Comparison of ENCODE assay signal across 25 cellular contexts in the genomic region with DNA sequence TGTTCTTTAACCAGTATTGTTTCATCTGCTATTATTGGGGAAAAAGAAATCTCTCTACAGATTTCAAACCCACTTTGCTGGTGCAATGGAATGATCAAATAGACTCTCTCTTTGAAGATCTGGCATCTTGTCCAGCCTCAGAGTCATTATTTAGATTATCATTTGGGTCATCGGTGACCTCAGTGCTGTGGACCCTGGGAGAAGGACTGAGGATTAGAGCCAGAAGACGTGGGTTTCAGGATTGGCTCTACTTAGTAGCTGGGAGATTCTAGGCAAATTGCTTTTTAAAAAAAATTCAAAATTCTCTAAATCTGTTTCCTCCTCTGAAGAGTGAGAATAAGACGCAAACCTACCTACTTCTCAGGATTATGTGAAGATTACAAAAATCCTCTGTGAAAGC.
"Had no signal": no experiment of that assay in that cellular context is flagged by ENCODE, and none has a peak within 500 bp of the region (broad histone marks: within the 10 kb centered on the region; RNA-seq: fewer than 3 reads in every experiment).

No MANE protein-coding gene starts in this region.

- H3K27ac ChIP-seq: colonic mucosa, coronary artery, dorsolateral prefrontal cortex, epithelial cell of prostate, esophagus muscularis mucosa, esophagus squamous epithelium, foreskin keratinocyte, gastrocnemius medialis, gastroesophageal sphincter had no signal

- H3K4me3 ChIP-seq: colonic mucosa, coronary artery, dorsolateral prefrontal cortex, esophagus muscularis mucosa, esophagus squamous epithelium, gastrocnemius medialis, gastroesophageal sphincter, heart left ventricle, heart right ventricle had no signal

- H3K9me3 Mint-ChIP-seq: effector memory CD8-positive, alpha-beta T cell had no signal

- H3K4me1 ChIP-seq: colonic mucosa, foreskin keratinocyte, gastrocnemius medialis, gastroesophageal sphincter had no signal

- H3K27me3 Mint-ChIP-seq: dendritic cell treated with granulocyte-macrophage colony-stimulating factor and Interleukin-4, amounts not matched to agents 40 ng/mL and 50 ng/mL, for 4 days had no signal

- H3K4me3 Mint-ChIP-seq: dendritic cell treated with granulocyte-macrophage colony-stimulating factor and Interleukin-4, amounts not matched to agents 40 ng/mL and 50 ng/mL, for 4 days; effector memory CD8-positive, alpha-beta T cell; endodermal cell had no signal

- H3K27ac Mint-ChIP-seq: dendritic cell treated with granulocyte-macrophage colony-stimulating factor and Interleukin-4, amounts not matched to agents 40 ng/mL and 50 ng/mL, for 4 days; effector memory CD8-positive, alpha-beta T cell; endodermal cell had no signal

- H3K36me3 ChIP-seq: colonic mucosa, esophagus muscularis mucosa, esophagus squamous epithelium, gastrocnemius medialis, gastroesophageal sphincter, heart left ventricle, heart right ventricle had no signal

- ATAC-seq: effector memory CD8-positive, alpha-beta T cell; esophagus mucosa; foreskin keratinocyte; gastrocnemius medialis; gastroesophageal sphincter; heart right ventricle had no signal

- H3K4me1 Mint-ChIP-seq: endodermal cell had no signal

- DNase-seq: colonic mucosa; cortex of kidney; dermis blood vessel endothelial cell; dorsolateral prefrontal cortex; effector CD4-positive, alpha-beta T cell; effector CD8-positive, alpha-beta T cell; effector memory CD4-positive, alpha-beta T cell; effector memory CD8-positive, alpha-beta T cell; endodermal cell; erythroblast; esophagus squamous epithelium; foreskin fibroblast; foreskin keratinocyte; foreskin melanocyte; gastrocnemius medialis; glutamatergic neuron; head of caudate nucleus; heart left ventricle; heart right ventricle had no signal

- H3K9me3 ChIP-seq: colonic mucosa, esophagus muscularis mucosa, esophagus squamous epithelium, gastrocnemius medialis, gastroesophageal sphincter, heart left ventricle, heart right ventricle had no signal

- H3K27me3 ChIP-seq: colonic mucosa, esophagus muscularis mucosa, esophagus squamous epithelium, foreskin keratinocyte, gastrocnemius medialis, gastroesophageal sphincter, heart left ventricle, heart right ventricle had no signal
